1 cellular context compared by ENCODE assay signal in genomic region chrX:149506349-149506748, GRCh38.
TF ChIP-seq lines count a peak whose summit lies in the region.

No MANE protein-coding gene starts in this region.

TF ChIP-seq in neural cell, 6 proteins besides CTCF, POLR2A, EP300 and RAD21 (continued from another document):
- TF ChIP-seq SMC3 (conservative IDR thresholded peaks at IDR 0.05; ENCODE audit: poor library complexity) (no peak), POLR2AphosphoS5 (IDR thresholded peaks at IDR 0.05) (no peak)
